ENCODE assay signal across 29 cellular contexts in the genomic region with DNA sequence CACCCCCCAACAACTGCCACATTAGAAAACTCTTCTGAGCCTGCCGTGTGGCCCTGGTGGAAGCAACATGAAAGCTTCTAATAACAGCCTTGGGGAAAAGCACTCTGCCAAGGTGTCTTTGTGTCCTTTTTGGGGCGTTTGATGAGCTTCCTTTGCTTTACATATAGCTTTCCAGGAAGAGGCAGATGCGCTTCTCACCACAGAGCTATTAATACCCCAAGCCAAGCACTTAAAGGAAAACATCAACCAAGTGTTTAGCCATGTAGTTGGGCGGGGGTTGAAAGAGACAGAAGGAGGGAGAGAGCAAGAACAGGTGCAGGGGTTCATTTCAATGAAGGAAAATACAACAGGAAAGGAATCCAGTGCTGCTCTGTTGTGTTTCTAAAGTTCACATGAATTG.
DNase-seq lines count a peak whose midpoint lies in the region; TF ChIP-seq lines count a peak whose summit lies in the region.
"Had no signal": no experiment of that assay in that cellular context is flagged by ENCODE, and none has a peak within 500 bp of the region (broad histone marks: within the 10 kb centered on the region; RNA-seq: fewer than 3 reads in every experiment).

No MANE protein-coding gene starts in this region.

- H3K79me2 ChIP-seq in SK-N-SH (ENCODE audit: insufficient read depth) (no peaks in the 10 kb centered on the region), osteoblast (ENCODE audit: insufficient read depth, low read length) (no peaks in the 10 kb centered on the region)

- intact Hi-C loops in activated CD4-positive, alpha-beta T cell treated with anti-CD3 and anti-CD28 coated beads, Interleukin-2, amount 10 ng/mL, durations not matched to agents 24 days and 14 days (cut with micrococcal nuclease) = no loop called here

- H3K27ac Mint-ChIP-seq in activated CD4-positive, alpha-beta T cell treated with anti-CD3 and anti-CD28 coated beads, Interleukin-2, amount 10 ng/mL, durations not matched to agents 7 days and 5 days = peak overlapping the region; percentile 16
- H3K27ac Mint-ChIP-seq in activated CD4-positive, alpha-beta T cell treated with anti-CD3 and anti-CD28 coated beads, Interleukin-2, amount 10 ng/mL, durations not matched to agents 24 days and 14 days = no peak overlapping the region
- H3K27ac Mint-ChIP-seq: activated naive CD4-positive, alpha-beta T cell treated with anti-CD3 and anti-CD28 coated beads for 36 hours; activated T-cell treated with anti-CD3 and anti-CD28 coated beads, Interleukin-2, amount 50 U/mL, for 72 hours; memory B cell; stimulated activated naive B cell treated with anti-CD40 and anti-IgM and Interleukin-4, amounts not matched to agents 10 μg/mL and 1 μg/mL and 100 μg/mL, for 72 hours; type B pancreatic cell had no signal

- no peaks in the 10 kb centered on the region for H3K9me3 Mint-ChIP-seq in activated CD4-positive, alpha-beta T cell treated with anti-CD3 and anti-CD28 coated beads, Interleukin-2, amount 10 ng/mL, durations not matched to agents 7 days and 5 days
- no peaks in the 10 kb centered on the region for H3K9me3 Mint-ChIP-seq in activated CD4-positive, alpha-beta T cell treated with anti-CD3 and anti-CD28 coated beads, Interleukin-2, amount 10 ng/mL, durations not matched to agents 24 days and 14 days
- H3K9me3 Mint-ChIP-seq: activated naive CD4-positive, alpha-beta T cell treated with anti-CD3 and anti-CD28 coated beads for 36 hours; activated T-cell treated with anti-CD3 and anti-CD28 coated beads, Interleukin-2, amount 50 U/mL, for 72 hours had no signal

- no peak for DNase-seq in activated CD4-positive, alpha-beta T cell treated with anti-CD3 and anti-CD28 coated beads, Interleukin-2, amount 10 ng/mL, durations not matched to agents 7 days and 5 days
- no peak for DNase-seq in activated CD4-positive, alpha-beta T cell treated with anti-CD3 and anti-CD28 coated beads, Interleukin-2, amount 10 ng/mL, durations not matched to agents 24 days and 14 days
- peak; percentile 62 for DNase-seq in NCI-H524 treated with DMSO at 0.1 percent for 48 hours (lab: John Stamatoyannopoulos, UW)
- DNase-seq in myocyte (ENCODE audit: low read depth) = peak; percentile 69
- no peak for DNase-seq in SK-N-SH
- DNase-seq in osteoblast (ENCODE audit: insufficient read length, low spot score, missing footprints) = no peak
- DNase-seq in stimulated activated CD4-positive, alpha-beta T cell treated with anti-CD3 and anti-CD28 coated beads, Interleukin-2, amount 100 ng/mL, for 48 hours = no peak
- DNase-seq: activated CD4-positive, alpha-beta T cell treated with anti-CD3 and anti-CD28 coated beads, Interleukin-2, amount 50 U/mL, for 4 hours; activated CD4-positive, CD25-positive, alpha-beta regulatory T cell; activated naive CD4-positive, alpha-beta T cell treated with anti-CD3 and anti-CD28 coated beads for 36 hours; activated T-cell treated with anti-CD3 and anti-CD28 coated beads, Interleukin-2, amount 50 U/mL, for 72 hours; amniotic stem cell; brain microvascular endothelial cell; dorsolateral prefrontal cortex; foreskin fibroblast; GM23248; head of caudate nucleus; islet precursor cell; left lung; NCI-H187 treated with DMSO at 0.1 percent for 48 hours; NCI-H526; pancreas; SJCRH30; stimulated activated naive B cell treated with anti-CD40 and anti-IgM and Interleukin-4, amounts not matched to agents 10 μg/mL and 1 μg/mL and 100 μg/mL, for 72 hours had no signal

- H4K20me1 ChIP-seq in SK-N-SH (ENCODE audit: insufficient read depth) (no peaks in the 10 kb centered on the region), osteoblast (ENCODE audit: insufficient read depth, low read length) (no peaks in the 10 kb centered on the region)

- no peak for TF ChIP-seq EP300 in SK-N-SH (IDR thresholded peaks at IDR 0.05; ENCODE audit: borderline replicate concordance in 1 of 2, low read depth in 1 of 2, low read length in 1 of 2)

- H3K4me3 ChIP-seq in SK-N-SH (ENCODE audit: low read depth in 2 of 2, low read length in 1 of 2) = no peak overlapping the region
- no peak overlapping the region for H3K4me3 ChIP-seq in osteoblast (ENCODE audit: insufficient read depth, low read length)
- H3K4me3 ChIP-seq: dorsolateral prefrontal cortex, esophagus muscularis mucosa, GM23248, left lung, pancreas, SJCRH30 had no signal

- CTCF ChIA-PET in activated CD4-positive, alpha-beta T cell treated with anti-CD3 and anti-CD28 coated beads, Interleukin-2, amount 10 ng/mL, durations not matched to agents 7 days and 5 days (lab: Charles Lee) = no interaction called here
- CTCF ChIA-PET in SK-N-SH (lab: Yijun Ruan, JAX) = interaction anchor here (0.6 kb wide), 1 partner anchor 9 kb away, joined by 3 read pairs; no protein-coding TSS in a partner anchor

- H3K27me3 ChIP-seq in SK-N-SH (ENCODE audit: insufficient read depth) = no peaks in the 10 kb centered on the region; the same call in 1 of the 2 replicates
- peaks cover 9% of the 10 kb centered on the region for H3K27me3 ChIP-seq in osteoblast (ENCODE audit: insufficient read depth, low read length)
- H3K27me3 ChIP-seq: brain microvascular endothelial cell, esophagus muscularis mucosa, left lung, pancreas, SJCRH30 had no signal

- no peaks in the 10 kb centered on the region for H3F3A ChIP-seq in SK-N-SH (replicated peaks; ENCODE audit: insufficient read depth)

- H3K4me1 ChIP-seq in SK-N-SH (ENCODE audit: control insufficient read depth in 1 of 2, insufficient read depth in 2 of 2, low read depth in 1 of 2, low read length in 1 of 2) = peaks cover 0 to 6% of the 10 kb centered on the region in 2 experiments; a peak in 1 of 4 replicates
- H3K4me1 ChIP-seq in osteoblast (ENCODE audit: insufficient read depth, low read length) = no peaks in the 10 kb centered on the region
- H3K4me1 ChIP-seq: esophagus muscularis mucosa, left lung, SJCRH30 had no signal

- H3K9me3 ChIP-seq in KOPT-K1 (ENCODE audit: insufficient read depth, low read length, poor library complexity, severe bottlenecking) = no peaks in the 10 kb centered on the region
- H3K9me3 ChIP-seq in SK-N-SH = no peaks in the 10 kb centered on the region
- H3K9me3 ChIP-seq in osteoblast (ENCODE audit: low read depth, low read length) = peaks cover 2% of the 10 kb centered on the region
- H3K9me3 ChIP-seq: esophagus muscularis mucosa, left lung, pancreas, SJCRH30 had no signal

- H3K4me1 Mint-ChIP-seq in activated CD4-positive, alpha-beta T cell treated with anti-CD3 and anti-CD28 coated beads, Interleukin-2, amount 10 ng/mL, durations not matched to agents 7 days and 5 days = peaks cover 17% of the 10 kb centered on the region
- H3K4me1 Mint-ChIP-seq in activated CD4-positive, alpha-beta T cell treated with anti-CD3 and anti-CD28 coated beads, Interleukin-2, amount 10 ng/mL, durations not matched to agents 24 days and 14 days = peaks cover 6% of the 10 kb centered on the region
- H3K4me1 Mint-ChIP-seq: memory B cell had no signal

- TF ChIP-seq RAD21 in SK-N-SH (IDR thresholded peaks at IDR 0.05; ENCODE audit: low read length) = no peak

- H3K36me3 ChIP-seq in KOPT-K1 (ENCODE audit: insufficient read depth, low read length) = no peaks in the 10 kb centered on the region
- H3K36me3 ChIP-seq in SK-N-SH (replicated peaks in 1 of 2; ENCODE audit: control insufficient read depth in 1 of 2, insufficient read depth in 2 of 2, low read length in 1 of 2) = no peaks in the 10 kb centered on the region
- H3K36me3 ChIP-seq in osteoblast (ENCODE audit: insufficient read depth, low read length) = no peaks in the 10 kb centered on the region
- H3K36me3 ChIP-seq: brain microvascular endothelial cell, esophagus muscularis mucosa, left lung, pancreas, SJCRH30 had no signal

- POLR2A ChIA-PET in activated CD4-positive, alpha-beta T cell treated with anti-CD3 and anti-CD28 coated beads, Interleukin-2, amount 10 ng/mL, durations not matched to agents 7 days and 5 days (lab: Charles Lee) = no interaction called here
- POLR2A ChIA-PET in SK-N-SH (lab: Yijun Ruan, JAX) = no interaction called here

- H3K27ac ChIP-seq in KOPT-K1 (ENCODE audit: low read depth, low read length, poor library complexity, severe bottlenecking) (peak overlapping the region; percentile 69), SK-N-SH (ENCODE audit: low read depth in 2 of 2, low read length in 1 of 2) (no peak overlapping the region), osteoblast (ENCODE audit: low read depth, low read length) (no peak overlapping the region)
- H3K27ac ChIP-seq: brain microvascular endothelial cell, C4-2B, dorsolateral prefrontal cortex, esophagus muscularis mucosa, GM23248, left lung, pancreas, SJCRH30 had no signal

- no peaks in the 10 kb centered on the region for H3K36me3 Mint-ChIP-seq in activated CD4-positive, alpha-beta T cell treated with anti-CD3 and anti-CD28 coated beads, Interleukin-2, amount 10 ng/mL, durations not matched to agents 7 days and 5 days (ENCODE audit: low read depth)
- no peaks in the 10 kb centered on the region for H3K36me3 Mint-ChIP-seq in activated CD4-positive, alpha-beta T cell treated with anti-CD3 and anti-CD28 coated beads, Interleukin-2, amount 10 ng/mL, durations not matched to agents 24 days and 14 days (ENCODE audit: low read depth)
- H3K36me3 Mint-ChIP-seq: memory B cell; stimulated activated naive B cell treated with anti-CD40 and anti-IgM and Interleukin-4, amounts not matched to agents 10 μg/mL and 1 μg/mL and 100 μg/mL, for 72 hours had no signal

- TF ChIP-seq CTCF in SK-N-SH (IDR thresholded peaks at IDR 0.05) (no peak), osteoblast (IDR thresholded peaks at IDR 0.05; ENCODE audit: extremely low read depth, low read depth, low read length) (no peak)

- no peak overlapping the region for H3K4me2 ChIP-seq in SK-N-SH
- no peak overlapping the region for H3K4me2 ChIP-seq in osteoblast (ENCODE audit: insufficient read depth, low read length)

- H3K4me3 Mint-ChIP-seq in activated CD4-positive, alpha-beta T cell treated with anti-CD3 and anti-CD28 coated beads, Interleukin-2, amount 10 ng/mL, durations not matched to agents 7 days and 5 days = no peak overlapping the region
- no peak overlapping the region for H3K4me3 Mint-ChIP-seq in activated CD4-positive, alpha-beta T cell treated with anti-CD3 and anti-CD28 coated beads, Interleukin-2, amount 10 ng/mL, durations not matched to agents 24 days and 14 days
- H3K4me3 Mint-ChIP-seq: activated naive CD4-positive, alpha-beta T cell treated with anti-CD3 and anti-CD28 coated beads for 36 hours; activated T-cell treated with anti-CD3 and anti-CD28 coated beads, Interleukin-2, amount 50 U/mL, for 72 hours; memory B cell; stimulated activated naive B cell treated with anti-CD40 and anti-IgM and Interleukin-4, amounts not matched to agents 10 μg/mL and 1 μg/mL and 100 μg/mL, for 72 hours; type B pancreatic cell had no signal

- H2AFZ ChIP-seq in SK-N-SH (ENCODE audit: low read depth) (no peak overlapping the region), osteoblast (ENCODE audit: low read length) (no peak overlapping the region)
- H2AFZ ChIP-seq: GM23248 had no signal

- H3K27me3 Mint-ChIP-seq in activated CD4-positive, alpha-beta T cell treated with anti-CD3 and anti-CD28 coated beads, Interleukin-2, amount 10 ng/mL, durations not matched to agents 7 days and 5 days = peaks cover 2% of the 10 kb centered on the region
- H3K27me3 Mint-ChIP-seq in activated CD4-positive, alpha-beta T cell treated with anti-CD3 and anti-CD28 coated beads, Interleukin-2, amount 10 ng/mL, durations not matched to agents 24 days and 14 days = peaks cover 2% of the 10 kb centered on the region
- H3K27me3 Mint-ChIP-seq: stimulated activated naive B cell treated with anti-CD40 and anti-IgM and Interleukin-4, amounts not matched to agents 10 μg/mL and 1 μg/mL and 100 μg/mL, for 72 hours; type B pancreatic cell had no signal

- WGBS in SK-N-SH (ENCODE audit: low lambda C conversion rate) = 29% methylated on average over 4 of the region's 4 CpGs

- no peaks in the 10 kb centered on the region for H3K9me2 ChIP-seq in SK-N-SH

- no peak overlapping the region for H3K9ac ChIP-seq in SK-N-SH
- H3K9ac ChIP-seq: GM23248 had no signal

Comparison
In these comparisons a context has a peak if more than half of its experiments do, and no peak if none do; other contexts are left out.
1. DNase-seq: peak in NCI-H524 treated with DMSO at 0.1 percent for 48 hours (single experiment) and myocyte (single experiment); none in activated CD4-positive, alpha-beta T cell treated with anti-CD3 and anti-CD28 coated beads, Interleukin-2, amount 10 ng/mL, durations not matched to agents 7 days and 5 days (single experiment), activated CD4-positive, alpha-beta T cell treated with anti-CD3 and anti-CD28 coated beads, Interleukin-2, amount 10 ng/mL, durations not matched to agents 24 days and 14 days (single experiment), SK-N-SH (single experiment), osteoblast (single experiment) and stimulated activated CD4-positive, alpha-beta T cell treated with anti-CD3 and anti-CD28 coated beads, Interleukin-2, amount 100 ng/mL, for 48 hours (0 of 2).